19 cellular contexts compared by ENCODE assay signal in the genomic region with DNA sequence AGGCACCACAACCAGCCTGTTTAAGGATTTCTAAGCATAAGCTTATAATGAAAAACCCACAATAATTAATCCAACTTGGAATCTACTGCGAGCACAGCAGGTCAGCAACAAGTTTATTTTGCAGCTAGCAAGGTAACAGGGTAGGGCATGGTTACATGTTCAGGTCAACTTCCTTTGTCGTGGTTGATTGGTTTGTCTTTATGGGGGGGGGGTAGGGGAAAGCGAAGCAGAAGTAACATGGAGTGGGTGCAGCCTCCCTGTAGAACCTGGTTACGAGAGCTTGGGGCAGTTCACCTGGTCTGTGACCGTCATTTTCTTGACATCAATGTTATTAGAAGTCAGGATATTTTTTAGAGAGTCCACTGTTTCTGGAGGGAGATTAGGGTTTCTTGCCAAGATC. TPM values are rescaled to one million over a fixed set of nuclear protein-coding genes. Genes with fewer than 3 reads are reported as not detected.
A peak's percentile ranks its signal among the peaks of the same experiment; 100 is the strongest.
DNase-seq lines count a peak whose midpoint lies in the region; ATAC-seq and TF ChIP-seq lines count a peak whose summit lies in the region.
"Had no signal": no experiment of that assay in that cellular context is flagged by ENCODE, and none has a peak within 500 bp of the region (broad histone marks: within the 10 kb centered on the region; RNA-seq: fewer than 3 reads in every experiment).

No MANE protein-coding gene starts in this region.

- no peak overlapping the region for H3K27ac Mint-ChIP-seq in memory B cell
- H3K27ac Mint-ChIP-seq: CD8-positive, alpha-beta T cell had no signal

- H3K9me3 ChIP-seq in BLaER1: no peaks in the 10 kb centered on the region
- H3K9me3 ChIP-seq in HEK293 (ENCODE audit: control insufficient read depth, insufficient read depth, low read depth, low read length): no peaks in the 10 kb centered on the region
- H3K9me3 ChIP-seq: BE2C, Caco-2 had no signal

- peaks cover 17% of the 10 kb centered on the region for H3K4me1 ChIP-seq in BLaER1
- no peaks in the 10 kb centered on the region for H3K4me1 ChIP-seq in HEK293 (ENCODE audit: control insufficient read depth, insufficient read depth, low read length)
- H3K4me1 ChIP-seq in foreskin keratinocyte: no peaks in the 10 kb centered on the region

- H3K36me3 ChIP-seq in BLaER1 (no peaks in the 10 kb centered on the region), HEK293 (ENCODE audit: control insufficient read depth in 2 of 2, insufficient read depth in 1 of 2, low read length in 2 of 2) (no peaks in the 10 kb centered on the region)
- H3K36me3 ChIP-seq: BE2C had no signal

- H3K4me3 Mint-ChIP-seq in memory B cell: peak overlapping the region; percentile 28
- H3K4me3 Mint-ChIP-seq: CD4-positive, CD25-positive, alpha-beta regulatory T cell; CD8-positive, alpha-beta T cell had no signal

- POLR2A ChIA-PET in HEK293 (lab: Yijun Ruan, JAX): no interaction called here

- H3K27ac ChIP-seq in BLaER1 (no peak overlapping the region), HEK293 (ENCODE audit: extremely low read depth, low read depth, low read length) (no peak overlapping the region), foreskin keratinocyte (no peak overlapping the region)
- H3K27ac ChIP-seq: C4-2B, GM23248 had no signal

- intact Hi-C loops in sciatic nerve (cut with DNase I): no loop called here
- intact Hi-C loops in head of caudate nucleus (cut with DNase I): no loop called here

- H3K9me3 Mint-ChIP-seq in memory B cell: no peaks in the 10 kb centered on the region
- H3K9me3 Mint-ChIP-seq: CD4-positive, CD25-positive, alpha-beta regulatory T cell; CD8-positive, alpha-beta T cell had no signal

- CTCF ChIA-PET in HEK293 (lab: Yijun Ruan, JAX): interaction anchor here (0.7 kb wide), 1 partner anchor 973 kb away, joined by 3 read pairs; no protein-coding TSS in a partner anchor

- TF ChIP-seq CTCF in HEK293 (tag by site-specific recombination; IDR thresholded peaks at IDR 0.05) (no peak), foreskin keratinocyte (conservative IDR thresholded peaks at IDR 0.05) (no peak)

- H3K4me1 Mint-ChIP-seq in memory B cell: peaks cover 19% of the 10 kb centered on the region

- H3K4me3 ChIP-seq in BLaER1 (no peak overlapping the region), HEK293 (ENCODE audit: low read depth, low read length) (no peak overlapping the region)
- H3K4me3 ChIP-seq: GM23248 had no signal

- no peaks in the 10 kb centered on the region for H3K27me3 ChIP-seq in BLaER1
- peaks cover 9% of the 10 kb centered on the region for H3K27me3 ChIP-seq in foreskin keratinocyte
- H3K27me3 ChIP-seq: BE2C had no signal

- DNase-seq in memory B cell (ENCODE audit: low spot score in 2 of 2) (no peak), sciatic nerve (ENCODE audit: low spot score) (no peak), head of caudate nucleus (no peak), foreskin keratinocyte (no peak)
- no peak for DNase-seq in activated CD8-positive, alpha-beta memory T cell treated with anti-CD3 and anti-CD28 coated beads, Interleukin-2, amount 50 U/mL, for 48 hours
- DNase-seq: BE2C; Caco-2; CD4-positive, CD25-positive, alpha-beta regulatory T cell; CD8-positive, alpha-beta T cell; DMS153; DND-41; GM23248; H7; HCEC 1CT had no signal

- H3K36me3 Mint-ChIP-seq in memory B cell: no peaks in the 10 kb centered on the region
- H3K36me3 Mint-ChIP-seq: CD4-positive, CD25-positive, alpha-beta regulatory T cell; CD8-positive, alpha-beta T cell had no signal

- no peaks in the 10 kb centered on the region for H3K27me3 Mint-ChIP-seq in memory B cell

- peak; percentile 64 for ATAC-seq in memory B cell (ENCODE audit: low read depth)
- ATAC-seq in sciatic nerve: peak; percentile 14
- ATAC-seq in GM21528 (IDR thresholded peaks at IDR 0.05; ENCODE audit: low FRiP score, unreplicated experiment): no peak
- ATAC-seq in foreskin keratinocyte: no peak
- ATAC-seq: CD8-positive, alpha-beta T cell had no signal

- no peaks in the 10 kb centered on the region for H4K20me1 ChIP-seq in BLaER1

- H3K9ac ChIP-seq in BLaER1: no peak overlapping the region
- H3K9ac ChIP-seq: GM23248 had no signal

- 0 out of 2 replicates have a peak overlapping the region, but pooled peaks have one; percentile 25 for H3K4me2 ChIP-seq in BLaER1

TF ChIP-seq in HEK293, 187 proteins besides CTCF, POLR2A, EP300 and RAD21:
- no peak for TF ChIP-seq ZNF157 (tag by site-specific recombination; IDR thresholded peaks at IDR 0.05)
- no peak for TF ChIP-seq ZBTB48 (tag by site-specific recombination; IDR thresholded peaks at IDR 0.05)
- TF ChIP-seq SCRT2 (tag by site-specific recombination; IDR thresholded peaks at IDR 0.05): 0 out of 2 replicates have a peak, but pooled peaks have one; percentile 34

RNA-seq across cellular contexts. Expression of gene APOD, which starts 15.1 kb away (rescaled TPM):
- total RNA-seq in sciatic nerve: 6,445 TPM
- not detected in 2 replicates for total RNA-seq in foreskin keratinocyte
- 0.17 TPM in 1 of 2 replicates, not detected in the other for polyA plus RNA-seq in foreskin keratinocyte
- total RNA-seq: CD4-positive, CD25-positive, alpha-beta regulatory T cell; CD8-positive, alpha-beta T cell; H1; H7 had no signal
- polyA plus RNA-seq: H1 had no signal

RNA-seq across cellular contexts. Expression of gene PPP1R2, which starts 25.5 kb away (rescaled TPM):
- total RNA-seq in sciatic nerve: 38.2 TPM
- 30.5 TPM in 2 replicates for total RNA-seq in foreskin keratinocyte
- 14.4 and 17.0 TPM in 2 replicates for polyA plus RNA-seq in foreskin keratinocyte

Comparison
In these comparisons a context has a peak if more than half of its experiments do, and no peak if none do; other contexts are left out.
1. ATAC-seq: peak in memory B cell (single experiment) and sciatic nerve (single experiment); none in GM21528 (single experiment) and foreskin keratinocyte (single experiment).
2. RNA of gene APOD, which starts 15.1 kb away (total RNA-seq): 6,445 TPM in sciatic nerve (single experiment); not detected in foreskin keratinocyte; every median in the first group is over 1,000 times any median in the second.